Comparison of ENCODE assay signal across 29 cellular contexts in genomic region chrX:106734827-106735226, GRCh38. TPM values are rescaled to one million over a fixed set of nuclear protein-coding genes. Genes with fewer than 3 reads are reported as not detected.
"Had no signal": no experiment of that assay in that cellular context is flagged by ENCODE, and none has a peak within 500 bp of the region (broad histone marks: within the 10 kb centered on the region; RNA-seq: fewer than 3 reads in every experiment).

No MANE protein-coding gene starts in this region.

- H3K27ac ChIP-seq: SJCRH30 had no signal

- H3K9ac ChIP-seq: SK-N-SH had no signal

- ATAC-seq: activated CD8-positive, alpha-beta T cell treated with anti-CD3 and anti-CD28 coated beads, Interleukin-2, amount 10 ng/mL, durations not matched to agents 7 days and 5 days; activated naive CD4-positive, alpha-beta T cell treated with anti-CD3 and anti-CD28 coated beads, Interleukin-2, amount 50 U/mL, for 72 hours; Panc1 had no signal

- H3K36me3 ChIP-seq: adrenal gland, MG63, SJCRH30 had no signal

- H3K4me3 Mint-ChIP-seq: activated CD4-positive, alpha-beta T cell treated with anti-CD3 and anti-CD28 coated beads, Interleukin-2, amount 10 ng/mL, durations not matched to agents 7 days and 5 days; activated CD8-positive, alpha-beta T cell treated with anti-CD3 and anti-CD28 coated beads, Interleukin-2, amount 10 ng/mL, durations not matched to agents 7 days and 5 days; activated naive CD4-positive, alpha-beta T cell treated with anti-CD3 and anti-CD28 coated beads for 36 hours; activated T-cell treated with anti-CD3 and anti-CD28 coated beads, Interleukin-2, amount 50 U/mL, for 24 hours; brain; T-helper 1 cell treated with Interleukin-12 subunit alpha and Interleukin-12 subunit beta and Interleukin-4 antibody, amounts not matched to agents 30 μg/mL and 1 μg/mL, for 36 hours; T-helper 2 cell treated with Interferon-gamma antibody and Interleukin-4, amounts not matched to agents 5 μg/mL and 100 μg/mL, for 36 hours had no signal

- H3K4me1 Mint-ChIP-seq: activated CD4-positive, alpha-beta T cell treated with anti-CD3 and anti-CD28 coated beads, Interleukin-2, amount 10 ng/mL, durations not matched to agents 7 days and 5 days; brain had no signal

- H3K27ac Mint-ChIP-seq: activated CD4-positive, alpha-beta T cell treated with anti-CD3 and anti-CD28 coated beads, Interleukin-2, amount 10 ng/mL, durations not matched to agents 7 days and 5 days; activated CD8-positive, alpha-beta T cell treated with anti-CD3 and anti-CD28 coated beads, Interleukin-2, amount 10 ng/mL, durations not matched to agents 7 days and 5 days; activated naive CD4-positive, alpha-beta T cell treated with anti-CD3 and anti-CD28 coated beads for 36 hours; activated naive CD4-positive, alpha-beta T cell treated with anti-CD3 and anti-CD28 coated beads, Interleukin-2, amount 50 U/mL, for 72 hours; activated T-cell treated with anti-CD3 and anti-CD28 coated beads, Interleukin-2, amount 50 U/mL, for 24 hours; activated T-helper 2 cell treated with anti-CD3 and anti-CD28 coated beads, Interferon-gamma antibody, Interleukin-2, Interleukin-4, amounts not matched to agents 10 μg/mL and 5 μg/mL and 100 μg/mL, durations not matched to agents 14 hours and 24 hours and 36 hours; brain; T-helper 1 cell treated with Interleukin-12 subunit alpha and Interleukin-12 subunit beta and Interleukin-4 antibody, amounts not matched to agents 30 μg/mL and 1 μg/mL, for 36 hours; T-helper 2 cell treated with Interferon-gamma antibody and Interleukin-4, amounts not matched to agents 5 μg/mL and 100 μg/mL, for 36 hours had no signal

- H3K36me3 Mint-ChIP-seq: activated naive CD4-positive, alpha-beta T cell treated with anti-CD3 and anti-CD28 coated beads, Interleukin-2, amount 50 U/mL, for 72 hours; brain had no signal

- H3K9me3 ChIP-seq: adrenal gland, MG63, SJCRH30, SK-N-SH had no signal

- FAIRE-seq: TTC549 had no signal

- H3K4me3 ChIP-seq: adrenal gland, MG63, SJCRH30 had no signal

- H3K4me1 ChIP-seq: SJCRH30 had no signal

- H3K9me3 Mint-ChIP-seq: activated CD4-positive, alpha-beta T cell treated with anti-CD3 and anti-CD28 coated beads, Interleukin-2, amount 10 ng/mL, durations not matched to agents 7 days and 5 days; activated naive CD4-positive, alpha-beta T cell treated with anti-CD3 and anti-CD28 coated beads for 36 hours; activated naive CD4-positive, alpha-beta T cell treated with anti-CD3 and anti-CD28 coated beads, Interleukin-2, amount 50 U/mL, for 72 hours; activated T-cell treated with anti-CD3 and anti-CD28 coated beads, Interleukin-2, amount 50 U/mL, for 24 hours; activated T-helper 2 cell treated with anti-CD3 and anti-CD28 coated beads, Interferon-gamma antibody, Interleukin-2, Interleukin-4, amounts not matched to agents 10 μg/mL and 5 μg/mL and 100 μg/mL, durations not matched to agents 14 hours and 24 hours and 36 hours; brain; T-helper 1 cell treated with Interleukin-12 subunit alpha and Interleukin-12 subunit beta and Interleukin-4 antibody, amounts not matched to agents 30 μg/mL and 1 μg/mL, for 36 hours; T-helper 2 cell treated with Interferon-gamma antibody and Interleukin-4, amounts not matched to agents 5 μg/mL and 100 μg/mL, for 36 hours had no signal

- H3K4me2 ChIP-seq: SK-N-SH had no signal

- DNase-seq: activated CD4-positive, alpha-beta T cell treated with anti-CD3 and anti-CD28 coated beads, Interleukin-2, amount 10 ng/mL, durations not matched to agents 7 days and 5 days; activated CD4-positive, alpha-beta T cell treated with anti-CD3 and anti-CD28 coated beads, Interleukin-2, amount 50 U/mL, for 48 hours; activated CD8-positive, alpha-beta T cell treated with anti-CD3 and anti-CD28 coated beads, Interleukin-2, amount 10 ng/mL, durations not matched to agents 7 days and 5 days; activated gamma-delta T cell; activated naive CD4-positive, alpha-beta T cell treated with anti-CD3 and anti-CD28 coated beads for 36 hours; activated T-cell treated with anti-CD3 and anti-CD28 coated beads, Interleukin-2, amount 50 U/mL, for 24 hours; Karpas-422; KBM-7; MG63; NCI-H1048; NCI-H1105 treated with DMSO at 0.1 percent for 48 hours; NCI-H1436; NCI-H1694; NCI-H1930; NCI-H2081 treated with DMSO at 0.1 percent for 48 hours; NCI-H345; NCI-H524 treated with DMSO at 0.1 percent for 48 hours; SHP77; SJCRH30; SK-N-SH had no signal

- H3K27me3 ChIP-seq: adrenal gland, MG63, SJCRH30 had no signal

RNA-seq across cellular contexts. Expression of gene RNF128, which starts 8.3 kb away (rescaled TPM):
- total RNA-seq: activated CD4-positive, alpha-beta T cell treated with anti-CD3 and anti-CD28 coated beads, Interleukin-2, amount 10 ng/mL, durations not matched to agents 7 days and 5 days; activated CD8-positive, alpha-beta T cell treated with anti-CD3 and anti-CD28 coated beads, Interleukin-2, amount 10 ng/mL, durations not matched to agents 7 days and 5 days; activated naive CD4-positive, alpha-beta T cell treated with anti-CD3 and anti-CD28 coated beads for 36 hours; activated naive CD4-positive, alpha-beta T cell treated with anti-CD3 and anti-CD28 coated beads, Interleukin-2, amount 50 U/mL, for 72 hours; activated T-helper 2 cell treated with anti-CD3 and anti-CD28 coated beads, Interferon-gamma antibody, Interleukin-2, Interleukin-4, amounts not matched to agents 10 μg/mL and 5 μg/mL and 100 μg/mL, durations not matched to agents 14 hours and 24 hours and 36 hours; NCI-H460; SJCRH30 had no signal
- polyA plus RNA-seq: SK-N-SH had no signal
